Comparison of ENCODE assay signal across 8 cellular contexts in the genomic region with DNA sequence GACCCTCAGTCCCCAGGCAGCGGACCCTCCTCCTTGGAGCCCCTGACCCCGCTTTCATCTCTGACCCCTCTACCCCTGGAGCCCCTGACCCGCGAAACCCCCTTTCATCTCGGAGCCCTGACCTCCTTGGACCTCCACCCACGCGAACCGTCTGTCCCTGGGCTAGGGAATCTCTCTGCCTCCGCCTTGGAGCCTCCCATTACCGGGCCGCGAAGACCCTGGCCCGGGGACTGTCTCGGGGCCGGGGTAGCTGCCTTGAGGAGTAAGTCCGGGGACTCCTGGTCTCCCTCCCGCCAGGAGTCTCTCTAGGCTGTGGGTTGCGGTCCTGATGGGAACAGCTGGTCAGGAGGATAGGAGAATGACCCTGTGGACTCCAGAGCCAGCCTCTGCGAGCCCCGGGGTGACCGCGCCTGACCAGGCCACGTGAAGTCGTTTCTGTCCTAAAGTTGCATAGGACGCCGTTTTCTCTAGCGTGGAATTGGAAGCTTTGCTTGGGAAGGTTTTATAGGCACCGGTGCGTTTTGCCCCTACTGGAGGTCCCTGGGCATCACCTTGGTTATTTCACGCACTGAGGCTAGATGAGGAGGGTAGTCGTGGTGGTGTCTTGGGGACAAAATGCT. TPM values are rescaled to one million over a fixed set of nuclear protein-coding genes. Genes with fewer than 3 reads are reported as not detected.
A peak's percentile ranks its signal among the peaks of the same experiment; 100 is the strongest.
DNase-seq lines count a peak whose midpoint lies in the region; ATAC-seq and TF ChIP-seq lines count a peak whose summit lies in the region.

No MANE protein-coding gene starts in this region.

- H3K9me3 Mint-ChIP-seq in naive thymus-derived CD8-positive, alpha-beta T cell, result no peaks in the 10 kb centered on the region

- peak overlapping the region; percentile 68 to 95 (median 88) for H3K27ac Mint-ChIP-seq in naive thymus-derived CD8-positive, alpha-beta T cell

- no peaks in the 10 kb centered on the region for H3K27me3 Mint-ChIP-seq in naive thymus-derived CD8-positive, alpha-beta T cell

- no peak for ATAC-seq in naive thymus-derived CD8-positive, alpha-beta T cell
- no peak for ATAC-seq in GM21447 (IDR thresholded peaks at IDR 0.05; ENCODE audit: unreplicated experiment)

- H3K4me3 ChIP-seq in GM12864 (ENCODE audit: low read depth, low read length) (peak overlapping the region; percentile 59), NB4 (ENCODE audit: low read depth, low read length) (peak overlapping the region; percentile 70), dorsolateral prefrontal cortex (peak overlapping the region; percentile 49 to 98 (median 82))

- H3K27me3 ChIP-seq in dorsolateral prefrontal cortex, result no peaks in the 10 kb centered on the region

- peak overlapping the region in 29 of 59 donors; percentile 7 to 99 (median 47) for H3K27ac ChIP-seq in dorsolateral prefrontal cortex

- TF ChIP-seq CTCF in GM12864 (IDR thresholded peaks at IDR 0.05; ENCODE audit: low read depth, low read length, missing control alignments) (peak; percentile 34), NB4 (IDR thresholded peaks at IDR 0.05; ENCODE audit: low read depth, low read length) (peak; percentile 22), dorsolateral prefrontal cortex (IDR thresholded peaks at IDR 0.05 in 54 of 56, conservative IDR thresholded peaks at IDR 0.05 in 2 of 56; ENCODE audit: low read depth in 1 of 56, partially characterized antibody in 56 of 56) (peak in 2 of 56 donors; percentile 9 to 19)

- no peaks in the 10 kb centered on the region for H3K36me3 Mint-ChIP-seq in naive thymus-derived CD8-positive, alpha-beta T cell

- POLR2A ChIA-PET in naive thymus-derived CD8-positive, alpha-beta T cell (lab: Charles Lee), result interaction anchor here (1.2 to 6.1 kb wide), 12 partner anchors 11 to 270 kb away, joined by 3 to 66 read pairs (median 12); a partner anchor contains a TSS

- DNase-seq in GM12864 (ENCODE audit: low read depth) (no peak), NB4 (ENCODE audit: low read depth) (peak; percentile 56), dorsolateral prefrontal cortex (no peak), KG1 (lab: John Stamatoyannopoulos, UW) (no peak), D341Med (ENCODE audit: low spot score) (no peak), cortex of kidney (lab: John Stamatoyannopoulos, UW) (no peak)
- DNase-seq in naive thymus-derived CD8-positive, alpha-beta T cell, result no peak

- TF ChIP-seq POLR2A in NB4 (IDR thresholded peaks at IDR 0.05; ENCODE audit: extremely low read depth, insufficient read length), result no peak

- H3K4me3 Mint-ChIP-seq in naive thymus-derived CD8-positive, alpha-beta T cell, result peak overlapping the region; percentile 85 to 95 (median 90)

- intact Hi-C loops in dorsolateral prefrontal cortex (cut with DNase I), result loop anchor here in 1 of 2 donors (1.0 to 5.0 kb wide), 2 partner anchors 52 to 76 kb away; no protein-coding TSS in a partner anchor

- peaks cover 27 to 64% (median 62%) of the 10 kb centered on the region in 4 donors for H3K4me1 Mint-ChIP-seq in naive thymus-derived CD8-positive, alpha-beta T cell

RNA-seq across cellular contexts. Expression of a gene that starts 0.8 kb away (rescaled TPM):
- 10 to 100 TPM; 44.0 to 85.9 (median 62.0) TPM for total RNA-seq in dorsolateral prefrontal cortex
- 10 to 100 TPM; 77.3 to 78.2 TPM for total RNA-seq in naive thymus-derived CD8-positive, alpha-beta T cell
- polyA plus RNA-seq in naive thymus-derived CD8-positive, alpha-beta T cell, result 10 to 100 TPM; 34.8 to 47.0 (median 36.7) TPM
